Comparison of ENCODE assay signal across 1 cellular context in the genomic region with DNA sequence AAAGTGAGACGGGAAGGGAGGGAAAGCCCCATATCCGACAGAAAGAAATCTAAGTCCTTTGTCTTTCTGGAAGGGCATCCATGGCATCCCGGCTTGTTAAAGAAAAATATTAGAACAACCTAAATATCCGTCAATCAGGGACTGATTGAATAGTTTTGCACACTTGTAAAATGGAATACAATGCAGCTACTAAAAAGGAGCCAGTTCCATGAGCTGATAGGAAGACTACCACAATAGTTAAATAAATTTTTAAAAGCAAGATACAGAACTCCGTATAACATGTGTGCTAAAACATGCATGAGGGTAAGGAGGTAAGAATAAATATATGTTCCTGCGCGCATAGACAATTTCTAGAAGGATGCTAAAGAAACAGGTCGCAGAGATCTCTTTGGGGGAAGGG.
TF ChIP-seq lines count a peak whose summit lies in the region.

No MANE protein-coding gene starts in this region.

TF ChIP-seq in GM23338, 12 proteins besides CTCF, POLR2A, EP300 and RAD21 (continued from another document):
- no peak for TF ChIP-seq EZH2 (IDR thresholded peaks at IDR 0.05; ENCODE audit: low read depth, unreplicated experiment)
- TF ChIP-seq, protein P1, sequence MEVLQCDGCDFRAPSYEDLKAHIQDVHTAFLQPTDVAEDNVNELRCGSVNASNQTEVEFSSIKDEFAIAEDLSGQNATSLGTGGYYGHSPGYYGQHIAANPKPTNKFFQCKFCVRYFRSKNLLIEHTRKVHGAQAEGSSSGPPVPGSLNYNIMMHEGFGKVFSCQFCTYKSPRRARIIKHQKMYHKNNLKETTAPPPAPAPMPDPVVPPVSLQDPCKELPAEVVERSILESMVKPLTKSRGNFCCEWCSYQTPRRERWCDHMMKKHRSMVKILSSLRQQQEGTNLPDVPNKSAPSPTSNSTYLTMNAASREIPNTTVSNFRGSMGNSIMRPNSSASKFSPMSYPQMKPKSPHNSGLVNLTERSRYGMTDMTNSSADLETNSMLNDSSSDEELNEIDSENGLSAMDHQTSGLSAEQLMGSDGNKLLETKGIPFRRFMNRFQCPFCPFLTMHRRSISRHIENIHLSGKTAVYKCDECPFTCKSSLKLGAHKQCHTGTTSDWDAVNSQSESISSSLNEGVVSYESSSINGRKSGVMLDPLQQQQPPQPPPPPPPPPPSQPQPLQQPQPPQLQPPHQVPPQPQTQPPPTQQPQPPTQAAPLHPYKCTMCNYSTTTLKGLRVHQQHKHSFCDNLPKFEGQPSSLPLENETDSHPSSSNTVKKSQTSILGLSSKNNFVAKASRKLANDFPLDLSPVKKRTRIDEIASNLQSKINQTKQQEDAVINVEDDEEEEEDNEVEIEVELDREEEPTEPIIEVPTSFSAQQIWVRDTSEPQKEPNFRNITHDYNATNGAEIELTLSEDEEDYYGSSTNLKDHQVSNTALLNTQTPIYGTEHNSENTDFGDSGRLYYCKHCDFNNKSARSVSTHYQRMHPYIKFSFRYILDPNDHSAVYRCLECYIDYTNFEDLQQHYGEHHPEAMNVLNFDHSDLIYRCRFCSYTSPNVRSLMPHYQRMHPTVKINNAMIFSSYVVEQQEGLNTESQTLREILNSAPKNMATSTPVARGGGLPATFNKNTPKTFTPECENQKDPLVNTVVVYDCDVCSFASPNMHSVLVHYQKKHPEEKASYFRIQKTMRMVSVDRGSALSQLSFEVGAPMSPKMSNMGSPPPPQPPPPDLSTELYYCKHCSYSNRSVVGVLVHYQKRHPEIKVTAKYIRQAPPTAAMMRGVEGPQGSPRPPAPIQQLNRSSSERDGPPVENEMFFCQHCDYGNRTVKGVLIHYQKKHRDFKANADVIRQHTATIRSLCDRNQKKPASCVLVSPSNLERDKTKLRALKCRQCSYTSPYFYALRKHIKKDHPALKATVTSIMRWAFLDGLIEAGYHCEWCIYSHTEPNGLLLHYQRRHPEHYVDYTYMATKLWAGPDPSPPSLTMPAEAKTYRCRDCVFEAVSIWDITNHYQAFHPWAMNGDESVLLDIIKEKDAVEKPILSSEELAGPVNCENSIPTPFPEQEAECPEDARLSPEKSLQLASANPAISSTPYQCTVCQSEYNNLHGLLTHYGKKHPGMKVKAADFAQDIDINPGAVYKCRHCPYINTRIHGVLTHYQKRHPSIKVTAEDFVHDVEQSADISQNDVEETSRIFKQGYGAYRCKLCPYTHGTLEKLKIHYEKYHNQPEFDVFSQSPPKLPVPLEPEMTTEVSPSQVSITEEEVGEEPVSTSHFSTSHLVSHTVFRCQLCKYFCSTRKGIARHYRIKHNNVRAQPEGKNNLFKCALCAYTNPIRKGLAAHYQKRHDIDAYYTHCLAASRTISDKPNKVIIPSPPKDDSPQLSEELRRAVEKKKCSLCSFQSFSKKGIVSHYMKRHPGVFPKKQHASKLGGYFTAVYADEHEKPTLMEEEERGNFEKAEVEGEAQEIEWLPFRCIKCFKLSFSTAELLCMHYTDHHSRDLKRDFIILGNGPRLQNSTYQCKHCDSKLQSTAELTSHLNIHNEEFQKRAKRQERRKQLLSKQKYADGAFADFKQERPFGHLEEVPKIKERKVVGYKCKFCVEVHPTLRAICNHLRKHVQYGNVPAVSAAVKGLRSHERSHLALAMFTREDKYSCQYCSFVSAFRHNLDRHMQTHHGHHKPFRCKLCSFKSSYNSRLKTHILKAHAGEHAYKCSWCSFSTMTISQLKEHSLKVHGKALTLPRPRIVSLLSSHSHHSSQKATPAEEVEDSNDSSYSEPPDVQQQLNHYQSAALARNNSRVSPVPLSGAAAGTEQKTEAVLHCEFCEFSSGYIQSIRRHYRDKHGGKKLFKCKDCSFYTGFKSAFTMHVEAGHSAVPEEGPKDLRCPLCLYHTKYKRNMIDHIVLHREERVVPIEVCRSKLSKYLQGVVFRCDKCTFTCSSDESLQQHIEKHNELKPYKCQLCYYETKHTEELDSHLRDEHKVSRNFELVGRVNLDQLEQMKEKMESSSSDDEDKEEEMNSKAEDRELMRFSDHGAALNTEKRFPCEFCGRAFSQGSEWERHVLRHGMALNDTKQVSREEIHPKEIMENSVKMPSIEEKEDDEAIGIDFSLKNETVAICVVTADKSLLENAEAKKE (CRISPR knock-in tag; IDR thresholded peaks at IDR 0.05), result no peak
- no peak for TF ChIP-seq ETS1 (IDR thresholded peaks at IDR 0.05)
- TF ChIP-seq STAT1 (IDR thresholded peaks at IDR 0.05; ENCODE audit: unreplicated experiment), result no peak
- TF ChIP-seq JUNB (IDR thresholded peaks at IDR 0.05; ENCODE audit: unreplicated experiment), result no peak
- no peak for TF ChIP-seq ZNF331 (CRISPR knock-in tag; IDR thresholded peaks at IDR 0.05; ENCODE audit: low read depth)
TF ChIP-seq in GM23338: peak in this region for 0.
